Comparison of ENCODE assay signal across 18 cellular contexts in genomic region chr4:80049402-80049801, GRCh38. TPM values are rescaled to one million over a fixed set of nuclear protein-coding genes. Genes with fewer than 3 reads are reported as not detected.
DNase-seq lines count a peak whose midpoint lies in the region; ATAC-seq lines count a peak whose summit lies in the region.
"Had no signal": no experiment of that assay in that cellular context is flagged by ENCODE, and none has a peak within 500 bp of the region (broad histone marks: within the 10 kb centered on the region; RNA-seq: fewer than 3 reads in every experiment).

No MANE protein-coding gene starts in this region.

- no peak for ATAC-seq in CD4-positive, CD25-positive, alpha-beta regulatory T cell (ENCODE audit: low read depth in 2 of 2)
- ATAC-seq in central memory CD8-positive, alpha-beta T cell (replicated peaks; ENCODE audit: extremely low read depth, poor library complexity, severe bottlenecking), result no peak
- ATAC-seq in sciatic nerve (peak; percentile 3), GM19395 (IDR thresholded peaks at IDR 0.05; ENCODE audit: unreplicated experiment) (no peak)
- ATAC-seq: activated CD8-positive, alpha-beta T cell treated with anti-CD3 and anti-CD28 coated beads for 36 hours; natural killer cell had no signal

- intact Hi-C loops in sciatic nerve (cut with DNase I), result no loop called here

- H3K4me3 ChIP-seq in CD4-positive, CD25-positive, alpha-beta regulatory T cell (ENCODE audit: low read depth, low read length), result no peak overlapping the region
- no peak overlapping the region for H3K4me3 ChIP-seq in SJCRH30
- H3K4me3 ChIP-seq: PC-9, psoas muscle had no signal

- no peaks in the 10 kb centered on the region for H3K27me3 Mint-ChIP-seq in CD4-positive, CD25-positive, alpha-beta regulatory T cell
- no peaks in the 10 kb centered on the region for H3K27me3 Mint-ChIP-seq in central memory CD8-positive, alpha-beta T cell
- H3K27me3 Mint-ChIP-seq: activated CD8-positive, alpha-beta T cell treated with anti-CD3 and anti-CD28 coated beads for 36 hours had no signal

- H3K4me3 Mint-ChIP-seq in CD4-positive, CD25-positive, alpha-beta regulatory T cell, result peak overlapping the region in 1 of 4 donors; percentile 15
- H3K4me3 Mint-ChIP-seq in central memory CD8-positive, alpha-beta T cell, result no peak overlapping the region
- H3K4me3 Mint-ChIP-seq: activated CD8-positive, alpha-beta T cell treated with anti-CD3 and anti-CD28 coated beads for 36 hours; immature natural killer cell; natural killer cell had no signal

- H3K36me3 ChIP-seq in CD4-positive, CD25-positive, alpha-beta regulatory T cell (ENCODE audit: control insufficient read depth, insufficient read depth, low read length), result peaks cover 70% of the 10 kb centered on the region
- peaks cover 41% of the 10 kb centered on the region for H3K36me3 ChIP-seq in SJCRH30

- DNase-seq in CD4-positive, CD25-positive, alpha-beta regulatory T cell, result no peak
- DNase-seq in NCI-H146 (lab: John Stamatoyannopoulos, UW) (peak; percentile 82), sciatic nerve (ENCODE audit: low spot score) (no peak), SJCRH30 (no peak), SK-N-DZ (ENCODE audit: low spot score) (no peak), NCI-H510A treated with DMSO at 0.1 percent for 48 hours (lab: John Stamatoyannopoulos, UW) (no peak)
- no peak for DNase-seq in central memory CD8-positive, alpha-beta T cell (ENCODE audit: low spot score in 2 of 2)
- DNase-seq: activated CD8-positive, alpha-beta T cell treated with anti-CD3 and anti-CD28 coated beads for 36 hours; amniotic stem cell; immature natural killer cell; natural killer cell; NCI-H1436 treated with DMSO at 0.1 percent for 48 hours; NCI-H526; PC-9; psoas muscle; stimulated activated CD4-positive, alpha-beta T cell treated with anti-CD3 and anti-CD28 coated beads, Interleukin-15, amount 100 ng/mL, for 24 hours had no signal

- H3K4me1 ChIP-seq in CD4-positive, CD25-positive, alpha-beta regulatory T cell (ENCODE audit: control insufficient read depth, insufficient read depth, low read length, poor library complexity, severe bottlenecking), result peaks cover 9% of the 10 kb centered on the region
- no peaks in the 10 kb centered on the region for H3K4me1 ChIP-seq in SJCRH30
- H3K4me1 ChIP-seq: psoas muscle had no signal

- peaks cover 22 to 40% (median 34%) of the 10 kb centered on the region in 4 donors for H3K4me1 Mint-ChIP-seq in CD4-positive, CD25-positive, alpha-beta regulatory T cell
- H3K4me1 Mint-ChIP-seq in central memory CD8-positive, alpha-beta T cell, result peaks cover 5% of the 10 kb centered on the region
- H3K4me1 Mint-ChIP-seq: natural killer cell had no signal

- no peaks in the 10 kb centered on the region for H3K27me3 ChIP-seq in CD4-positive, CD25-positive, alpha-beta regulatory T cell (ENCODE audit: control insufficient read depth, insufficient read depth, low read length)
- no peaks in the 10 kb centered on the region for H3K27me3 ChIP-seq in SJCRH30

- peak overlapping the region in 2 of 3 donors; percentile 42 to 89 for H3K27ac Mint-ChIP-seq in CD4-positive, CD25-positive, alpha-beta regulatory T cell
- H3K27ac Mint-ChIP-seq in central memory CD8-positive, alpha-beta T cell (ENCODE audit: low read depth), result peak overlapping the region; percentile 3
- H3K27ac Mint-ChIP-seq: activated CD8-positive, alpha-beta T cell treated with anti-CD3 and anti-CD28 coated beads for 36 hours; immature natural killer cell; natural killer cell had no signal

- H3K9me3 Mint-ChIP-seq in CD4-positive, CD25-positive, alpha-beta regulatory T cell, result peaks cover 0 to 1% (median 0%) of the 10 kb centered on the region in 7 donors
- no peaks in the 10 kb centered on the region for H3K9me3 Mint-ChIP-seq in central memory CD8-positive, alpha-beta T cell
- H3K9me3 Mint-ChIP-seq: activated CD8-positive, alpha-beta T cell treated with anti-CD3 and anti-CD28 coated beads for 36 hours; immature natural killer cell; natural killer cell had no signal

- H3K27ac ChIP-seq in CD4-positive, CD25-positive, alpha-beta regulatory T cell (ENCODE audit: insufficient read depth, low read length, poor library complexity, severe bottlenecking), result no peak overlapping the region
- no peak overlapping the region for H3K27ac ChIP-seq in SJCRH30
- H3K27ac ChIP-seq: KMS-11, PC-9, psoas muscle had no signal

- peaks cover 48% of the 10 kb centered on the region for H3K36me3 Mint-ChIP-seq in CD4-positive, CD25-positive, alpha-beta regulatory T cell
- peaks cover 37% of the 10 kb centered on the region for H3K36me3 Mint-ChIP-seq in central memory CD8-positive, alpha-beta T cell (ENCODE audit: insufficient read depth)
- H3K36me3 Mint-ChIP-seq: natural killer cell had no signal

- H3K9me3 ChIP-seq in CD4-positive, CD25-positive, alpha-beta regulatory T cell (ENCODE audit: control insufficient read depth in 2 of 2, low read length in 2 of 2), result no peaks in the 10 kb centered on the region
- no peaks in the 10 kb centered on the region for H3K9me3 ChIP-seq in SJCRH30 (replicated peaks)
- H3K9me3 ChIP-seq: psoas muscle had no signal

RNA-seq across cellular contexts. Expression of gene ANTXR2, which starts 23.6 kb away (rescaled TPM):
- total RNA-seq in CD4-positive, CD25-positive, alpha-beta regulatory T cell, result 117 TPM
- 10 to 100 TPM; 66.4 to 98.4 (median 69.1) TPM for polyA plus RNA-seq in CD4-positive, CD25-positive, alpha-beta regulatory T cell
- total RNA-seq in sciatic nerve, result 94.4 TPM
- 34.5 and 35.8 TPM in 2 replicates for total RNA-seq in SJCRH30 (2014; rRNA removed; shearing (Covaris generic))
- 41.0 and 45.3 TPM in 2 replicates for polyA plus RNA-seq in SK-N-DZ (2014; cell fraction: cytosol; rRNA removed)
- 11.3 and 18.4 TPM in 2 replicates for polyA plus RNA-seq in SK-N-DZ (2014; cell fraction: nucleus; rRNA removed)
